Comparison of ENCODE assay signal across 1 cellular context in the genomic region with DNA sequence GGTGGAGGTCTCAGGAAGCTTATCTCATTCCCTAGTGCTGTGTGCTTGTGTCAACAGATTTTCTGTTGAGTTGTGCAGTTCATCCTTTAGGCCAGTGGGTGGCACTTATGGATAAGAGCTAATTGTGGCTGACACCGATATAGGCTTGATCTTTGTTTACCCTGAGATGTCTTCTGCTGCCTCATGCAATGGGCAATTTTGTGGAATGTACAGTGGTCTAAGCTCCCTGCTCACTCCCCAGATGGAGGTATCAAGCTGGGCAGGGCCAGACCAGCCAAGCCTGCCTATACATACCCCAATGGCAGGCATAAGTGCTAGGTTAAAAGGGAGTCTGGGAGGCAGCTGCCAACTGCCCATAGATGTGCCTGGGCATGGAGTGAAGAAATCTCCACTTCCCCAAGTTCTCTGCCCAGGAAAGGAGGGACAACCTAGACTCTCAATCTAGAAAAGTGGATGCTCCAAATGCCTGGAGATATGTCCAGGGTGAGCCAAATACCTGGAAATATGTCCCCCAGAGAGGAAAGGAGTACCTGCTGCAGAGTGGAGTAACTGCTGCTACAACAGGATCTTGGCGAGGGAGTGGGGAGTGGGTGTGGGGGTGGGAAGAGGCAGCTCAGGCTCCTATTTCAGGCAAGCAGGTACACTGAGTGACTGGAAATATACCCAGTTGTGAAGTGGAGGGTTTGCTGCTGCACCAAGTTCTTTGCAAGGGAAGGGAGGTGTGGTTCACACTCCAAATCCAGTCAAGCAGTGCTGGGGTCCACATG.
TF ChIP-seq lines count a peak whose summit lies in the region.

No MANE protein-coding gene starts in this region.

TF ChIP-seq in HepG2, 621 proteins besides CTCF, POLR2A, EP300 and RAD21 (continued from another document and continues in another):
- TF ChIP-seq ZNF550 (CRISPR knock-in tag; IDR thresholded peaks at IDR 0.05; ENCODE audit: borderline replicate concordance) (no peak), MBNL3 (CRISPR knock-in tag; conservative IDR thresholded peaks at IDR 0.05) (no peak), DMAP1 (CRISPR knock-in tag; IDR thresholded peaks at IDR 0.05) (no peak), ZNF282 (IDR thresholded peaks at IDR 0.05; ENCODE audit: partially characterized antibody) (no peak), HIVEP1 (CRISPR knock-in tag; IDR thresholded peaks at IDR 0.05) (no peak), BRD4 (CRISPR knock-in tag; IDR thresholded peaks at IDR 0.05) (no peak), SNAPC2 (CRISPR knock-in tag; IDR thresholded peaks at IDR 0.05) (no peak), BCL6 (CRISPR knock-in tag; IDR thresholded peaks at IDR 0.05) (no peak), TP53 (CRISPR knock-in tag; conservative IDR thresholded peaks at IDR 0.05) (no peak), ZNF768 (CRISPR knock-in tag; IDR thresholded peaks at IDR 0.05) (no peak), ZNF441 (CRISPR knock-in tag; IDR thresholded peaks at IDR 0.05; ENCODE audit: borderline replicate concordance) (no peak), ZBTB7A (CRISPR knock-in tag; IDR thresholded peaks at IDR 0.05) (no peak), GABPB1 (CRISPR knock-in tag; IDR thresholded peaks at IDR 0.05) (no peak), SRSF9 (IDR thresholded peaks at IDR 0.05; ENCODE audit: borderline replicate concordance, insufficient read depth, low read depth, low read length, poor library complexity, severe bottlenecking) (no peak), GATAD1 (CRISPR knock-in tag; IDR thresholded peaks at IDR 0.05) (no peak), ZNF703 (CRISPR knock-in tag; IDR thresholded peaks at IDR 0.05; ENCODE audit: borderline replicate concordance) (no peak), SRSF4 (IDR thresholded peaks at IDR 0.05; ENCODE audit: low read depth, low read length, poor library complexity, severe bottlenecking) (no peak), ZBTB1 (CRISPR knock-in tag; IDR thresholded peaks at IDR 0.05; ENCODE audit: borderline replicate concordance) (no peak), ZNF101 (CRISPR knock-in tag; IDR thresholded peaks at IDR 0.05; ENCODE audit: borderline replicate concordance, low read depth) (no peak), MTF2 (CRISPR knock-in tag; IDR thresholded peaks at IDR 0.05; ENCODE audit: borderline replicate concordance) (no peak), PHB2 (IDR thresholded peaks at IDR 0.05; ENCODE audit: partially characterized antibody) (no peak), REL (CRISPR knock-in tag; conservative IDR thresholded peaks at IDR 0.05) (no peak), REPIN1 (CRISPR knock-in tag; IDR thresholded peaks at IDR 0.05; ENCODE audit: borderline replicate concordance, low read depth) (no peak), ZNF124 (CRISPR knock-in tag; IDR thresholded peaks at IDR 0.05) (no peak), MYNN (CRISPR knock-in tag; IDR thresholded peaks at IDR 0.05; ENCODE audit: low read depth) (no peak), MAZ (IDR thresholded peaks at IDR 0.05; ENCODE audit: borderline replicate concordance, low read depth, low read length) (no peak), MAZ (CRISPR knock-in tag; IDR thresholded peaks at IDR 0.05; ENCODE audit: low read depth) (no peak), ZNF34 (CRISPR knock-in tag; IDR thresholded peaks at IDR 0.05; ENCODE audit: borderline replicate concordance) (no peak), DR1 (CRISPR knock-in tag; IDR thresholded peaks at IDR 0.05) (no peak), ZNF614 (CRISPR knock-in tag; IDR thresholded peaks at IDR 0.05; ENCODE audit: borderline replicate concordance) (peak; percentile 58; the same call in 1 of the 2 replicates), MED13 (CRISPR knock-in tag; IDR thresholded peaks at IDR 0.05) (no peak), IKZF4 (CRISPR knock-in tag; IDR thresholded peaks at IDR 0.05; ENCODE audit: borderline replicate concordance, low read depth, not compliant biosample characterization) (no peak), RFX3 (CRISPR knock-in tag; IDR thresholded peaks at IDR 0.05) (no peak), ZNF225 (CRISPR knock-in tag; IDR thresholded peaks at IDR 0.05) (no peak), ZNF761 (CRISPR knock-in tag; conservative IDR thresholded peaks at IDR 0.05) (0 out of 2 replicates have a peak, but pooled peaks have one; percentile 19), WIZ (CRISPR knock-in tag; IDR thresholded peaks at IDR 0.05) (no peak), SAP130 (CRISPR knock-in tag; IDR thresholded peaks at IDR 0.05; ENCODE audit: low read depth) (no peak), KLF15 (CRISPR knock-in tag; IDR thresholded peaks at IDR 0.05; ENCODE audit: borderline replicate concordance) (no peak), SNRNP70 (IDR thresholded peaks at IDR 0.05; ENCODE audit: low read depth, low read length) (no peak), ONECUT2 (CRISPR knock-in tag; IDR thresholded peaks at IDR 0.05) (no peak), ZNF883 (CRISPR knock-in tag; IDR thresholded peaks at IDR 0.05; ENCODE audit: not compliant biosample characterization) (no peak)
- TF ChIP-seq, protein P1, sequence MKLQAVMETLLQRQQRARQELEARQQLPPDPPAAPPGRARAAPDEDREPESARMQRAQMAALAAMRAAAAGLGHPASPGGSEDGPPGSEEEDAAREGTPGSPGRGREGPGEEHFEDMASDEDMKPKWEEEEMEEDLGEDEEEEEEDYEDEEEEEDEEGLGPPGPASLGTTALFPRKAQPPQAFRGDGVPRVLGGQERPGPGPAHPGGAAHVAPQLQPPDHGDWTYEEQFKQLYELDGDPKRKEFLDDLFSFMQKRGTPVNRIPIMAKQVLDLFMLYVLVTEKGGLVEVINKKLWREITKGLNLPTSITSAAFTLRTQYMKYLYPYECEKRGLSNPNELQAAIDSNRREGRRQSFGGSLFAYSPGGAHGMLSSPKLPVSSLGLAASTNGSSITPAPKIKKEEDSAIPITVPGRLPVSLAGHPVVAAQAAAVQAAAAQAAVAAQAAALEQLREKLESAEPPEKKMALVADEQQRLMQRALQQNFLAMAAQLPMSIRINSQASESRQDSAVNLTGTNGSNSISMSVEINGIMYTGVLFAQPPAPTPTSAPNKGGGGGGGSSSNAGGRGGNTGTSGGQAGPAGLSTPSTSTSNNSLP (IDR thresholded peaks at IDR 0.05; ENCODE audit: low read depth, low read length) = 0 out of 2 replicates have a peak, but pooled peaks have one; percentile 17
- TF ChIP-seq, protein P2, sequence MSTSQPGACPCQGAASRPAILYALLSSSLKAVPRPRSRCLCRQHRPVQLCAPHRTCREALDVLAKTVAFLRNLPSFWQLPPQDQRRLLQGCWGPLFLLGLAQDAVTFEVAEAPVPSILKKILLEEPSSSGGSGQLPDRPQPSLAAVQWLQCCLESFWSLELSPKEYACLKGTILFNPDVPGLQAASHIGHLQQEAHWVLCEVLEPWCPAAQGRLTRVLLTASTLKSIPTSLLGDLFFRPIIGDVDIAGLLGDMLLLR (CRISPR knock-in tag; IDR thresholded peaks at IDR 0.05) = no peak
- TF ChIP-seq, protein P3, sequence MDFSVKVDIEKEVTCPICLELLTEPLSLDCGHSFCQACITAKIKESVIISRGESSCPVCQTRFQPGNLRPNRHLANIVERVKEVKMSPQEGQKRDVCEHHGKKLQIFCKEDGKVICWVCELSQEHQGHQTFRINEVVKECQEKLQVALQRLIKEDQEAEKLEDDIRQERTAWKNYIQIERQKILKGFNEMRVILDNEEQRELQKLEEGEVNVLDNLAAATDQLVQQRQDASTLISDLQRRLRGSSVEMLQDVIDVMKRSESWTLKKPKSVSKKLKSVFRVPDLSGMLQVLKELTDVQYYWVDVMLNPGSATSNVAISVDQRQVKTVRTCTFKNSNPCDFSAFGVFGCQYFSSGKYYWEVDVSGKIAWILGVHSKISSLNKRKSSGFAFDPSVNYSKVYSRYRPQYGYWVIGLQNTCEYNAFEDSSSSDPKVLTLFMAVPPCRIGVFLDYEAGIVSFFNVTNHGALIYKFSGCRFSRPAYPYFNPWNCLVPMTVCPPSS (IDR thresholded peaks at IDR 0.05) = no peak
- TF ChIP-seq, protein P4, sequence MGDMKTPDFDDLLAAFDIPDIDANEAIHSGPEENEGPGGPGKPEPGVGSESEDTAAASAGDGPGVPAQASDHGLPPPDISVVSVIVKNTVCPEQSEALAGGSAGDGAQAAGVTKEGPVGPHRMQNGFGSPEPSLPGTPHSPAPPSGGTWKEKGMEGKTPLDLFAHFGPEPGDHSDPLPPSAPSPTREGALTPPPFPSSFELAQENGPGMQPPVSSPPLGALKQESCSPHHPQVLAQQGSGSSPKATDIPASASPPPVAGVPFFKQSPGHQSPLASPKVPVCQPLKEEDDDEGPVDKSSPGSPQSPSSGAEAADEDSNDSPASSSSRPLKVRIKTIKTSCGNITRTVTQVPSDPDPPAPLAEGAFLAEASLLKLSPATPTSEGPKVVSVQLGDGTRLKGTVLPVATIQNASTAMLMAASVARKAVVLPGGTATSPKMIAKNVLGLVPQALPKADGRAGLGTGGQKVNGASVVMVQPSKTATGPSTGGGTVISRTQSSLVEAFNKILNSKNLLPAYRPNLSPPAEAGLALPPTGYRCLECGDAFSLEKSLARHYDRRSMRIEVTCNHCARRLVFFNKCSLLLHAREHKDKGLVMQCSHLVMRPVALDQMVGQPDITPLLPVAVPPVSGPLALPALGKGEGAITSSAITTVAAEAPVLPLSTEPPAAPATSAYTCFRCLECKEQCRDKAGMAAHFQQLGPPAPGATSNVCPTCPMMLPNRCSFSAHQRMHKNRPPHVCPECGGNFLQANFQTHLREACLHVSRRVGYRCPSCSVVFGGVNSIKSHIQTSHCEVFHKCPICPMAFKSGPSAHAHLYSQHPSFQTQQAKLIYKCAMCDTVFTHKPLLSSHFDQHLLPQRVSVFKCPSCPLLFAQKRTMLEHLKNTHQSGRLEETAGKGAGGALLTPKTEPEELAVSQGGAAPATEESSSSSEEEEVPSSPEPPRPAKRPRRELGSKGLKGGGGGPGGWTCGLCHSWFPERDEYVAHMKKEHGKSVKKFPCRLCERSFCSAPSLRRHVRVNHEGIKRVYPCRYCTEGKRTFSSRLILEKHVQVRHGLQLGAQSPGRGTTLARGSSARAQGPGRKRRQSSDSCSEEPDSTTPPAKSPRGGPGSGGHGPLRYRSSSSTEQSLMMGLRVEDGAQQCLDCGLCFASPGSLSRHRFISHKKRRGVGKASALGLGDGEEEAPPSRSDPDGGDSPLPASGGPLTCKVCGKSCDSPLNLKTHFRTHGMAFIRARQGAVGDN (CRISPR knock-in tag; IDR thresholded peaks at IDR 0.05) = no peak
- TF ChIP-seq, protein P5, sequence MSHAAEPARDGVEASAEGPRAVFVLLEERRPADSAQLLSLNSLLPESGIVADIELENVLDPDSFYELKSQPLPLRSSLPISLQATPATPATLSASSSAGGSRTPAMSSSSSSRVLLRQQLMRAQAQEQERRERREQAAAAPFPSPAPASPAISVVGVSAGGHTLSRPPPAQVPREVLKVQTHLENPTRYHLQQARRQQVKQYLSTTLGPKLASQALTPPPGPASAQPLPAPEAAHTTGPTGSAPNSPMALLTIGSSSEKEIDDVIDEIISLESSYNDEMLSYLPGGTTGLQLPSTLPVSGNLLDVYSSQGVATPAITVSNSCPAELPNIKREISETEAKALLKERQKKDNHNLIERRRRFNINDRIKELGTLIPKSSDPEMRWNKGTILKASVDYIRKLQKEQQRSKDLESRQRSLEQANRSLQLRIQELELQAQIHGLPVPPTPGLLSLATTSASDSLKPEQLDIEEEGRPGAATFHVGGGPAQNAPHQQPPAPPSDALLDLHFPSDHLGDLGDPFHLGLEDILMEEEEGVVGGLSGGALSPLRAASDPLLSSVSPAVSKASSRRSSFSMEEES (CRISPR knock-in tag; IDR thresholded peaks at IDR 0.05) = no peak
- TF ChIP-seq, protein P6, sequence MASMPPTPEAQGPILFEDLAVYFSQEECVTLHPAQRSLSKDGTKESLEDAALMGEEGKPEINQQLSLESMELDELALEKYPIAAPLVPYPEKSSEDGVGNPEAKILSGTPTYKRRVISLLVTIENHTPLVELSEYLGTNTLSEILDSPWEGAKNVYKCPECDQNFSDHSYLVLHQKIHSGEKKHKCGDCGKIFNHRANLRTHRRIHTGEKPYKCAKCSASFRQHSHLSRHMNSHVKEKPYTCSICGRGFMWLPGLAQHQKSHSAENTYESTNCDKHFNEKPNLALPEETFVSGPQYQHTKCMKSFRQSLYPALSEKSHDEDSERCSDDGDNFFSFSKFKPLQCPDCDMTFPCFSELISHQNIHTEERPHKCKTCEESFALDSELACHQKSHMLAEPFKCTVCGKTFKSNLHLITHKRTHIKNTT (CRISPR knock-in tag; IDR thresholded peaks at IDR 0.05) = no peak
- TF ChIP-seq, protein P7, sequence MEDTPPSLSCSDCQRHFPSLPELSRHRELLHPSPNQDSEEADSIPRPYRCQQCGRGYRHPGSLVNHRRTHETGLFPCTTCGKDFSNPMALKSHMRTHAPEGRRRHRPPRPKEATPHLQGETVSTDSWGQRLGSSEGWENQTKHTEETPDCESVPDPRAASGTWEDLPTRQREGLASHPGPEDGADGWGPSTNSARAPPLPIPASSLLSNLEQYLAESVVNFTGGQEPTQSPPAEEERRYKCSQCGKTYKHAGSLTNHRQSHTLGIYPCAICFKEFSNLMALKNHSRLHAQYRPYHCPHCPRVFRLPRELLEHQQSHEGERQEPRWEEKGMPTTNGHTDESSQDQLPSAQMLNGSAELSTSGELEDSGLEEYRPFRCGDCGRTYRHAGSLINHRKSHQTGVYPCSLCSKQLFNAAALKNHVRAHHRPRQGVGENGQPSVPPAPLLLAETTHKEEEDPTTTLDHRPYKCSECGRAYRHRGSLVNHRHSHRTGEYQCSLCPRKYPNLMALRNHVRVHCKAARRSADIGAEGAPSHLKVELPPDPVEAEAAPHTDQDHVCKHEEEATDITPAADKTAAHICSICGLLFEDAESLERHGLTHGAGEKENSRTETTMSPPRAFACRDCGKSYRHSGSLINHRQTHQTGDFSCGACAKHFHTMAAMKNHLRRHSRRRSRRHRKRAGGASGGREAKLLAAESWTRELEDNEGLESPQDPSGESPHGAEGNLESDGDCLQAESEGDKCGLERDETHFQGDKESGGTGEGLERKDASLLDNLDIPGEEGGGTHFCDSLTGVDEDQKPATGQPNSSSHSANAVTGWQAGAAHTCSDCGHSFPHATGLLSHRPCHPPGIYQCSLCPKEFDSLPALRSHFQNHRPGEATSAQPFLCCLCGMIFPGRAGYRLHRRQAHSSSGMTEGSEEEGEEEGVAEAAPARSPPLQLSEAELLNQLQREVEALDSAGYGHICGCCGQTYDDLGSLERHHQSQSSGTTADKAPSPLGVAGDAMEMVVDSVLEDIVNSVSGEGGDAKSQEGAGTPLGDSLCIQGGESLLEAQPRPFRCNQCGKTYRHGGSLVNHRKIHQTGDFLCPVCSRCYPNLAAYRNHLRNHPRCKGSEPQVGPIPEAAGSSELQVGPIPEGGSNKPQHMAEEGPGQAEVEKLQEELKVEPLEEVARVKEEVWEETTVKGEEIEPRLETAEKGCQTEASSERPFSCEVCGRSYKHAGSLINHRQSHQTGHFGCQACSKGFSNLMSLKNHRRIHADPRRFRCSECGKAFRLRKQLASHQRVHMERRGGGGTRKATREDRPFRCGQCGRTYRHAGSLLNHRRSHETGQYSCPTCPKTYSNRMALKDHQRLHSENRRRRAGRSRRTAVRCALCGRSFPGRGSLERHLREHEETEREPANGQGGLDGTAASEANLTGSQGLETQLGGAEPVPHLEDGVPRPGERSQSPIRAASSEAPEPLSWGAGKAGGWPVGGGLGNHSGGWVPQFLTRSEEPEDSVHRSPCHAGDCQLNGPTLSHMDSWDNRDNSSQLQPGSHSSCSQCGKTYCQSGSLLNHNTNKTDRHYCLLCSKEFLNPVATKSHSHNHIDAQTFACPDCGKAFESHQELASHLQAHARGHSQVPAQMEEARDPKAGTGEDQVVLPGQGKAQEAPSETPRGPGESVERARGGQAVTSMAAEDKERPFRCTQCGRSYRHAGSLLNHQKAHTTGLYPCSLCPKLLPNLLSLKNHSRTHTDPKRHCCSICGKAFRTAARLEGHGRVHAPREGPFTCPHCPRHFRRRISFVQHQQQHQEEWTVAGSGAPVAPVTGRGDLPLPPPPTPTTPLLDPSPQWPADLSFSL (CRISPR knock-in tag; IDR thresholded peaks at IDR 0.05) = no peak
